27 cellular contexts compared by ENCODE assay signal in genomic region chr10:89668391-89669180, GRCh38. TPM values are rescaled to one million over a fixed set of nuclear protein-coding genes. Genes with fewer than 3 reads are reported as not detected.
DNase-seq lines count a peak whose midpoint lies in the region; ATAC-seq and TF ChIP-seq lines count a peak whose summit lies in the region.
"Had no signal": no experiment of that assay in that cellular context is flagged by ENCODE, and none has a peak within 500 bp of the region (broad histone marks: within the 10 kb centered on the region; RNA-seq: fewer than 3 reads in every experiment).

No MANE protein-coding gene starts in this region.

- no peak overlapping the region for H2BK5ac ChIP-seq in mesendoderm (ENCODE audit: low read length)

- H3K4me2 ChIP-seq in mesendoderm (ENCODE audit: low read length), result no peak overlapping the region
- H3K4me2 ChIP-seq: smooth muscle cell had no signal

- H2BK15ac ChIP-seq in mesendoderm (replicated peaks; ENCODE audit: low read depth), result no peak overlapping the region

- no CpG with 5 or more reads among the region's 4 CpGs for WGBS in mesendoderm (ENCODE audit: extremely low coverage, insufficient coverage, low lambda C conversion rate)
- WGBS in transverse colon (ENCODE audit: low coverage in 1 of 2), 2 donors, result 50% methylated on average over 4 of the region's 4 CpGs; no CpG with 5 or more reads in 1 of the 2 donors

- no peak overlapping the region for H2BK120ac ChIP-seq in mesendoderm (ENCODE audit: low read depth, low read length)

- DNase-seq in NCI-H146 (lab: John Stamatoyannopoulos, UW), result peak; percentile 27
- no peak for DNase-seq in NCI-H146 treated with DMSO at 0.1 percent for 48 hours (lab: John Stamatoyannopoulos, UW; ENCODE audit: unreplicated experiment)
- DNase-seq in colonic mucosa, result no peak
- peak; percentile 59 for DNase-seq in mesendoderm
- peak; percentile 27 for DNase-seq in transverse colon
- DNase-seq in SHP77 (lab: John Stamatoyannopoulos, UW), result no peak
- DNase-seq in brain microvascular endothelial cell, result no peak
- DNase-seq in gastrocnemius medialis, result no peak
- DNase-seq: activated CD4-positive, alpha-beta T cell treated with anti-CD3 and anti-CD28 coated beads, Interleukin-2, amount 50 U/mL, for 4 hours; activated naive CD4-positive, alpha-beta T cell; activated naive CD8-positive, alpha-beta T cell treated with anti-CD3 and anti-CD28 coated beads, Interleukin-2, amount 50 U/mL, for 24 hours; activated T-cell treated with anti-CD3 and anti-CD28 coated beads, Interleukin-2, amount 50 U/mL, for 48 hours; DMS79; GDM1; IMR-90; left ventricle myocardium superior; NCI-H1092 treated with DMSO at 0.1 percent for 48 hours; NCI-H187 treated with DMSO at 0.1 percent for 48 hours; NCI-H526; NK-92 treated with Interleukin-12 subunit alpha and Interleukin-12 subunit beta, amount 100 ng/mL, for 24 hours; ovary; stimulated activated naive CD4-positive, alpha-beta T cell; T-helper 2 cell; upper lobe of right lung had no signal

- H3K36me3 ChIP-seq in colonic mucosa, result no peaks in the 10 kb centered on the region
- H3K36me3 ChIP-seq in mesendoderm (ENCODE audit: control insufficient read depth, insufficient read depth, low read length), result no peaks in the 10 kb centered on the region
- H3K36me3 ChIP-seq in transverse colon, result no peaks in the 10 kb centered on the region
- no peaks in the 10 kb centered on the region for H3K36me3 ChIP-seq in brain microvascular endothelial cell (replicated peaks)
- no peaks in the 10 kb centered on the region for H3K36me3 ChIP-seq in gastrocnemius medialis
- H3K36me3 ChIP-seq: ovary, upper lobe of right lung had no signal

- H4K5ac ChIP-seq in mesendoderm (ENCODE audit: low read length), result no peak overlapping the region

- in situ Hi-C loops in transverse colon (cut with MboI; ENCODE audit: low pct_ligation_motif_present in 1 of 4, low pct_unique_long_range_greater_than_20kb in 1 of 4, low sequenced_read_pairs in 3 of 4) (no loop called here), brain microvascular endothelial cell (cut with HindIII; ENCODE audit: low pct_ligation_motif_present, low sequenced_read_pairs) (no loop called here), gastrocnemius medialis (cut with MboI; ENCODE audit: low sequenced_read_pairs in 4 of 4) (no loop called here)

- no peaks in the 10 kb centered on the region for H3K79me2 ChIP-seq in mesendoderm (ENCODE audit: control insufficient read depth, insufficient read depth, low read length)

- no peak overlapping the region for H3K56ac ChIP-seq in mesendoderm (ENCODE audit: low read length)

- no peak overlapping the region for H3K18ac ChIP-seq in mesendoderm (ENCODE audit: low read length)

- no peak for ATAC-seq in gastrocnemius medialis
- ATAC-seq: activated naive CD8-positive, alpha-beta T cell treated with anti-CD3 and anti-CD28 coated beads, Interleukin-2, amount 50 U/mL, for 24 hours; left ventricle myocardium superior; upper lobe of right lung had no signal

- H4K8ac ChIP-seq in mesendoderm (ENCODE audit: low read depth, low read length), result no peak overlapping the region

- H3K27ac ChIP-seq in colonic mucosa (peak overlapping the region; percentile 79), mesendoderm (ENCODE audit: low read depth, low read length) (no peak overlapping the region), transverse colon (peak overlapping the region in 3 of 4 donors; percentile 56 to 82 (median 75)), brain microvascular endothelial cell (no peak overlapping the region), gastrocnemius medialis (no peak overlapping the region)
- H3K27ac ChIP-seq: C4-2B, ovary, upper lobe of right lung had no signal

- no peaks in the 10 kb centered on the region for H3K9me3 ChIP-seq in colonic mucosa
- H3K9me3 ChIP-seq in transverse colon, result no peaks in the 10 kb centered on the region
- no peaks in the 10 kb centered on the region for H3K9me3 ChIP-seq in gastrocnemius medialis
- H3K9me3 ChIP-seq: Caco-2, ovary, upper lobe of right lung had no signal

- H3K9ac ChIP-seq in colonic mucosa (ENCODE audit: low read depth in 2 of 2, low read length in 2 of 2) (no peak overlapping the region), mesendoderm (ENCODE audit: low read length) (no peak overlapping the region)

- H3K4me3 ChIP-seq in colonic mucosa (no peak overlapping the region), mesendoderm (ENCODE audit: low read length) (no peak overlapping the region), transverse colon (no peak overlapping the region), brain microvascular endothelial cell (ENCODE audit: low read depth, low read length) (no peak overlapping the region), gastrocnemius medialis (no peak overlapping the region)
- H3K4me3 ChIP-seq: ovary, smooth muscle cell, upper lobe of right lung had no signal

- H3K79me1 ChIP-seq in mesendoderm (ENCODE audit: low read length), result no peaks in the 10 kb centered on the region

- no peak for TF ChIP-seq EP300 in transverse colon (IDR thresholded peaks at IDR 0.05; ENCODE audit: low read depth)

- H3K23ac ChIP-seq in mesendoderm (ENCODE audit: low read length), result no peak overlapping the region

- H3K4ac ChIP-seq in mesendoderm (ENCODE audit: low read depth, low read length), result no peak overlapping the region

- intact Hi-C loops in colonic mucosa (cut with DNase I), result no loop called here
- intact Hi-C loops in transverse colon (cut with DNase I; ENCODE audit: low total_unique reads), result no loop called here
- intact Hi-C loops in gastrocnemius medialis (cut with DNase I; ENCODE audit: low total_unique reads), result no loop called here

- H3K4me1 ChIP-seq in colonic mucosa (no peaks in the 10 kb centered on the region), mesendoderm (ENCODE audit: control insufficient read depth, low read depth, low read length) (no peaks in the 10 kb centered on the region), transverse colon (peaks cover 0 to 22% (median 3%) of the 10 kb centered on the region in 4 donors), gastrocnemius medialis (peaks cover 5 to 27% of the 10 kb centered on the region in 2 donors)
- H3K4me1 ChIP-seq: upper lobe of right lung had no signal

- TF ChIP-seq CTCF in colonic mucosa (IDR thresholded peaks at IDR 0.05) (no peak), transverse colon (IDR thresholded peaks at IDR 0.05) (no peak), brain microvascular endothelial cell (IDR thresholded peaks at IDR 0.05; ENCODE audit: low read depth, low read length, missing control alignments) (no peak), gastrocnemius medialis (IDR thresholded peaks at IDR 0.05 in 4 of 5, conservative IDR thresholded peaks at IDR 0.05 in 1 of 5) (no peak)

- peak; percentile 61 for TF ChIP-seq POLR2A in transverse colon (IDR thresholded peaks at IDR 0.05)
- TF ChIP-seq POLR2A in gastrocnemius medialis (IDR thresholded peaks at IDR 0.05), result no peak

- H2AK5ac ChIP-seq in mesendoderm (ENCODE audit: low read length), result no peak overlapping the region

- H3K27me3 ChIP-seq in colonic mucosa, result no peaks in the 10 kb centered on the region
- no peaks in the 10 kb centered on the region for H3K27me3 ChIP-seq in mesendoderm (ENCODE audit: insufficient read depth, low read length, poor library complexity)
- H3K27me3 ChIP-seq in transverse colon, result no peaks in the 10 kb centered on the region
- no peaks in the 10 kb centered on the region for H3K27me3 ChIP-seq in brain microvascular endothelial cell (replicated peaks)
- no peaks in the 10 kb centered on the region for H3K27me3 ChIP-seq in gastrocnemius medialis
- H3K27me3 ChIP-seq: ovary, upper lobe of right lung had no signal

RNA-seq across cellular contexts. Expression of gene PANK1, which starts 23.5 kb away (rescaled TPM):
- total RNA-seq in colonic mucosa (10 to 100 TPM; 22.8 to 55.4 TPM), transverse colon (10 to 100 TPM in 3 of 4 donors, 1 to 10 TPM in 1; 4.6 to 51.6 (median 36.1) TPM), gastrocnemius medialis (10 to 100 TPM in 1 of 4 donors, 1 to 10 TPM in 3; 7.3 to 16.3 (median 9.0) TPM)
- polyA plus RNA-seq in mesendoderm (2013, experiment 1 of 2), result 25.4 TPM
- polyA plus RNA-seq in mesendoderm (2013, experiment 2 of 2), result 26.4 TPM

RNA-seq across cellular contexts. Expression of gene KIF20B, which starts 32.8 kb away (rescaled TPM):
- total RNA-seq in colonic mucosa (10 to 100 TPM; 13.6 to 32.0 TPM), transverse colon (1 to 10 TPM in 3 of 4 donors, under 1 TPM in 1; 0.37 to 3.3 (median 2.5) TPM), gastrocnemius medialis (1 to 10 TPM in 1 of 4 donors, under 1 TPM in 3; 0.65 to 1.0 (median 0.86) TPM)
- 41.6 TPM for polyA plus RNA-seq in mesendoderm (2013, experiment 1 of 2)
- 39.8 TPM for polyA plus RNA-seq in mesendoderm (2013, experiment 2 of 2)

Comparison
In these comparisons a context has a peak if more than half of its experiments do, and no peak if none do; other contexts are left out.
1. DNase-seq: peak in NCI-H146 (single experiment), mesendoderm (single experiment) and transverse colon (single experiment); none in NCI-H146 treated with DMSO at 0.1 percent for 48 hours (single experiment), colonic mucosa (single experiment), SHP77 (0 of 2), brain microvascular endothelial cell (single experiment) and gastrocnemius medialis (0 of 2).
2. H3K27ac ChIP-seq: peak in colonic mucosa (single experiment) and transverse colon (3 of 4); none in mesendoderm (single experiment), brain microvascular endothelial cell (single experiment) and gastrocnemius medialis (0 of 4).